Comparison of ENCODE assay signal across 14 cellular contexts in the genomic region with DNA sequence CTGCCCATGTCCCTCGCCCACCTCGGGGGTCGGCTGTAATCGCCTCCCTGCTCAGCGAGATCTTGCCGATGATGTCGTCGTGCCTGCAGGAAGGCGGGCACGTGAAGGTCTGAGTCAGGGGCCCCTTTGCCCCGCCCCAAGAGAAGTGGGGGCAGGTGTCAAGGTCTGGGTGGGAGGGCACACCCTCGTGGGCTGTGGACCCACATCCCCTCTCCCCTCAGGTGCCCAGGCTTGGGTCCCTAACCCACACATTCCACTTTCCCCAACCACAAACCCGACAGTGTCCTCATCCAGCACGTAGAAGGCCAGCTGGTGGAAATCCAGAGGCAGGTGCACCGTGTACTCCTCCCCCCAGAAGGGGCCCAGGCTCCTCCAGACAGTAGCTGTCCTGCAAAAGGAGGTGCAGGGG. TPM values are rescaled to one million over a fixed set of nuclear protein-coding genes. Genes with fewer than 3 reads are reported as not detected.
DNase-seq lines count a peak whose midpoint lies in the region; ATAC-seq and TF ChIP-seq lines count a peak whose summit lies in the region.
"Had no signal": no experiment of that assay in that cellular context is flagged by ENCODE, and none has a peak within 500 bp of the region (broad histone marks: within the 10 kb centered on the region; RNA-seq: fewer than 3 reads in every experiment).

No MANE protein-coding gene starts in this region.

- peaks cover 15 to 16% of the 10 kb centered on the region in 2 donors for H3K27me3 Mint-ChIP-seq in natural killer cell treated with Interleukin-12 subunit alpha and Interleukin-12 subunit beta and Interleukin-15 and Interleukin-18, amount 100 ng/mL, for 72 hours
- H3K27me3 Mint-ChIP-seq in natural killer cell (ENCODE audit: low read depth in 2 of 2): peaks cover 7 to 10% of the 10 kb centered on the region in 2 donors
- H3K27me3 Mint-ChIP-seq in stimulated activated memory B cell treated with anti-CD40 and anti-IgM and Interleukin-4, amounts not matched to agents 10 μg/mL and 1 μg/mL and 100 μg/mL, for 72 hours: peaks cover 6% of the 10 kb centered on the region
- H3K27me3 Mint-ChIP-seq: B cell had no signal

- peaks cover 8% of the 10 kb centered on the region for H3K36me3 Mint-ChIP-seq in natural killer cell treated with Interleukin-12 subunit alpha and Interleukin-12 subunit beta and Interleukin-15 and Interleukin-18, amount 100 ng/mL, for 72 hours
- no peaks in the 10 kb centered on the region for H3K36me3 Mint-ChIP-seq in natural killer cell
- H3K36me3 Mint-ChIP-seq in stimulated activated memory B cell treated with anti-CD40 and anti-IgM and Interleukin-4, amounts not matched to agents 10 μg/mL and 1 μg/mL and 100 μg/mL, for 72 hours: peaks cover 55% of the 10 kb centered on the region
- H3K36me3 Mint-ChIP-seq: CD4-positive, alpha-beta memory T cell had no signal

- no peak for TF ChIP-seq CTCF in natural killer cell (IDR thresholded peaks at IDR 0.05)

- H3K9me3 Mint-ChIP-seq in natural killer cell treated with Interleukin-12 subunit alpha and Interleukin-12 subunit beta and Interleukin-15 and Interleukin-18, amount 100 ng/mL, for 72 hours: no peaks in the 10 kb centered on the region
- H3K9me3 Mint-ChIP-seq in natural killer cell: no peaks in the 10 kb centered on the region
- no peaks in the 10 kb centered on the region for H3K9me3 Mint-ChIP-seq in stimulated activated memory B cell treated with anti-CD40 and anti-IgM and Interleukin-4, amounts not matched to agents 10 μg/mL and 1 μg/mL and 100 μg/mL, for 72 hours

- H3K4me3 Mint-ChIP-seq in natural killer cell treated with Interleukin-12 subunit alpha and Interleukin-12 subunit beta and Interleukin-15 and Interleukin-18, amount 100 ng/mL, for 72 hours: no peak overlapping the region
- no peak overlapping the region for H3K4me3 Mint-ChIP-seq in natural killer cell
- no peak overlapping the region for H3K4me3 Mint-ChIP-seq in stimulated activated memory B cell treated with anti-CD40 and anti-IgM and Interleukin-4, amounts not matched to agents 10 μg/mL and 1 μg/mL and 100 μg/mL, for 72 hours
- H3K4me3 Mint-ChIP-seq: B cell; CD4-positive, alpha-beta memory T cell had no signal

- no peak overlapping the region for H3K27ac Mint-ChIP-seq in natural killer cell treated with Interleukin-12 subunit alpha and Interleukin-12 subunit beta and Interleukin-15 and Interleukin-18, amount 100 ng/mL, for 72 hours
- no peak overlapping the region for H3K27ac Mint-ChIP-seq in natural killer cell
- H3K27ac Mint-ChIP-seq in stimulated activated memory B cell treated with anti-CD40 and anti-IgM and Interleukin-4, amounts not matched to agents 10 μg/mL and 1 μg/mL and 100 μg/mL, for 72 hours: no peak overlapping the region
- H3K27ac Mint-ChIP-seq: B cell had no signal

- peak; percentile 26 for DNase-seq in natural killer cell treated with Interleukin-12 subunit alpha and Interleukin-12 subunit beta and Interleukin-15 and Interleukin-18, amount 100 ng/mL, for 72 hours (ENCODE audit: low spot score)
- DNase-seq in natural killer cell (no peak), NCI-H774 (lab: John Stamatoyannopoulos, UW) (peak; percentile 61), myocyte (ENCODE audit: low read depth) (peak; percentile 67), middle frontal gyrus (ENCODE audit: extremely low spot score, low spot score) (no peak)
- DNase-seq: CD4-positive, alpha-beta memory T cell; Kasumi-1; NCI-H1436 treated with DMSO at 0.1 percent for 48 hours; NCI-H2107; NCI-H446; SJCRH30 had no signal

- ATAC-seq in natural killer cell treated with Interleukin-12 subunit alpha and Interleukin-12 subunit beta and Interleukin-15 and Interleukin-18, amount 100 ng/mL, for 72 hours: peak in 1 of 2 donors; percentile 5
- ATAC-seq in natural killer cell (no peak), GM19397 (IDR thresholded peaks at IDR 0.05; ENCODE audit: unreplicated experiment) (no peak)
- ATAC-seq in stimulated activated memory B cell treated with anti-CD40 and anti-IgM and Interleukin-4, amounts not matched to agents 10 μg/mL and 1 μg/mL and 100 μg/mL, for 72 hours: no peak

- intact Hi-C loops in natural killer cell (cut with micrococcal nuclease): no loop called here

- H3K4me1 Mint-ChIP-seq in natural killer cell treated with Interleukin-12 subunit alpha and Interleukin-12 subunit beta and Interleukin-15 and Interleukin-18, amount 100 ng/mL, for 72 hours (ENCODE audit: low read depth in 2 of 2): no peaks in the 10 kb centered on the region
- H3K4me1 Mint-ChIP-seq in natural killer cell: no peaks in the 10 kb centered on the region
- H3K4me1 Mint-ChIP-seq in stimulated activated memory B cell treated with anti-CD40 and anti-IgM and Interleukin-4, amounts not matched to agents 10 μg/mL and 1 μg/mL and 100 μg/mL, for 72 hours: peaks cover 47% of the 10 kb centered on the region

RNA-seq across cellular contexts. Expression of a gene that starts 7.8 kb away (rescaled TPM):
- not detected for total RNA-seq in natural killer cell treated with Interleukin-12 subunit alpha and Interleukin-12 subunit beta and Interleukin-15 and Interleukin-18, amount 100 ng/mL, for 72 hours
- not detected for total RNA-seq in natural killer cell
- not detected in 2 replicates for total RNA-seq in myocyte
- not detected for polyA plus RNA-seq in myocyte (2012)
- total RNA-seq: SJCRH30 had no signal

RNA-seq across cellular contexts. Expression of a gene that starts 21.7 kb away (rescaled TPM):
- total RNA-seq in natural killer cell treated with Interleukin-12 subunit alpha and Interleukin-12 subunit beta and Interleukin-15 and Interleukin-18, amount 100 ng/mL, for 72 hours: under 1 TPM in 1 of 2 donors, not detected in 1; 0.28 TPM
- total RNA-seq in natural killer cell (not detected), myocyte (not detected in 2 replicates)
- polyA plus RNA-seq in myocyte (2012): 0.06 TPM
- total RNA-seq: CD4-positive, alpha-beta memory T cell; SJCRH30 had no signal

RNA-seq across cellular contexts. Expression of a gene that starts 57.5 kb away (rescaled TPM):
- 100 to 1,000 TPM in 1 of 2 donors, 10 to 100 TPM in 1; 85.8 to 143 TPM for total RNA-seq in natural killer cell treated with Interleukin-12 subunit alpha and Interleukin-12 subunit beta and Interleukin-15 and Interleukin-18, amount 100 ng/mL, for 72 hours
- total RNA-seq in natural killer cell (100 to 1,000 TPM in 1 of 3 donors, 10 to 100 TPM in 2; 84.6 to 100 (median 97.1) TPM), myocyte (78.5 and 80.3 TPM in 2 replicates)
- polyA plus RNA-seq in myocyte (2012): 39.6 TPM

RNA-seq across cellular contexts. Expression of a gene that starts 57.7 kb away (rescaled TPM):
- 10 to 100 TPM; 19.6 to 27.3 TPM for total RNA-seq in natural killer cell treated with Interleukin-12 subunit alpha and Interleukin-12 subunit beta and Interleukin-15 and Interleukin-18, amount 100 ng/mL, for 72 hours
- total RNA-seq in natural killer cell (10 to 100 TPM in 2 of 3 donors, 1 to 10 TPM in 1; 7.7 to 13.8 (median 12.0) TPM), myocyte (43.7 and 65.3 TPM in 2 replicates)
- 24.9 TPM for polyA plus RNA-seq in myocyte (2012)

Comparison
In these comparisons a context has a peak if more than half of its experiments do, and no peak if none do; other contexts are left out.
1. DNase-seq: peak in natural killer cell treated with Interleukin-12 subunit alpha and Interleukin-12 subunit beta and Interleukin-15 and Interleukin-18, amount 100 ng/mL, for 72 hours (single experiment), NCI-H774 (single experiment) and myocyte (single experiment); none in natural killer cell (single experiment) and middle frontal gyrus (single experiment).